In genomic region chr2:72993147-72993546, GRCh38 we compare ENCODE assay signal across 8 cellular contexts.
A peak's percentile ranks its signal among the peaks of the same experiment; 100 is the strongest.
DNase-seq lines count a peak whose midpoint lies in the region; ATAC-seq and TF ChIP-seq lines count a peak whose summit lies in the region.

No MANE protein-coding gene starts in this region.

- H3K27me3 Mint-ChIP-seq in nephron (ENCODE audit: low read depth), result peaks cover 5% of the 10 kb centered on the region

- H3K9me2 ChIP-seq in MM.1S (replicated peaks; ENCODE audit: insufficient read depth, low read length), result no peaks in the 10 kb centered on the region

- TF ChIP-seq EP300 in esophagus muscularis mucosa (IDR thresholded peaks at IDR 0.05), result no peak

- TF ChIP-seq POLR2A in esophagus muscularis mucosa (IDR thresholded peaks at IDR 0.05; ENCODE audit: low read depth), result no peak

- no peak overlapping the region for H3K4me2 ChIP-seq in MM.1S (ENCODE audit: low read depth, low read length)

- intact Hi-C loops in esophagus muscularis mucosa (cut with DNase I), result loop anchor here (1.0 to 2.0 kb wide), 2 partner anchors 170 to 184 kb away; no protein-coding TSS in a partner anchor

- 25% methylated on average over 2 of the region's 2 CpGs for WGBS in esophagus muscularis mucosa

- DNase-seq in A172 (ENCODE audit: low spot score) (peak; percentile 43), ELF-1 (ENCODE audit: low read depth, low spot score) (peak; percentile 80), MM.1S (peak; percentile 45), esophagus muscularis mucosa (ENCODE audit: extremely low spot score) (no peak), NCI-H2107 treated with DMSO at 0.1 percent for 48 hours (lab: John Stamatoyannopoulos, UW; ENCODE audit: unreplicated experiment) (no peak)
- DNase-seq in activated CD8-positive, alpha-beta memory T cell treated with anti-CD3 and anti-CD28 coated beads for 24 hours, result peak; percentile 78

- no peak overlapping the region for H2AFZ ChIP-seq in MM.1S (ENCODE audit: low read length)

- no peak overlapping the region for H3K9ac ChIP-seq in MM.1S (ENCODE audit: low read length)

- no peaks in the 10 kb centered on the region for H4K20me1 ChIP-seq in MM.1S (ENCODE audit: insufficient read depth, low read length)

- no peak overlapping the region for H3K4me3 Mint-ChIP-seq in nephron

- H3K4me3 ChIP-seq in MM.1S (ENCODE audit: low read length), result no peak overlapping the region
- H3K4me3 ChIP-seq in esophagus muscularis mucosa, result no peak overlapping the region

- no peaks in the 10 kb centered on the region for H3K27me3 ChIP-seq in MM.1S (replicated peaks; ENCODE audit: insufficient read depth, low read length)
- H3K27me3 ChIP-seq in esophagus muscularis mucosa, result no peaks in the 10 kb centered on the region

- H3K9me3 ChIP-seq in MM.1S (replicated peaks; ENCODE audit: insufficient read depth, low read length) (no peaks in the 10 kb centered on the region), esophagus muscularis mucosa (no peaks in the 10 kb centered on the region)

- no peaks in the 10 kb centered on the region for H3K36me3 Mint-ChIP-seq in nephron (ENCODE audit: low read depth)

- no peak for ATAC-seq in HG03045 (IDR thresholded peaks at IDR 0.05; ENCODE audit: unreplicated experiment)

- no peak overlapping the region for H3K27ac Mint-ChIP-seq in nephron

- H3K27ac ChIP-seq in MM.1S (ENCODE audit: low read length) (no peak overlapping the region), esophagus muscularis mucosa (replicated peaks in 1 of 4) (no peak overlapping the region)

- H3K79me2 ChIP-seq in MM.1S (ENCODE audit: low read length), result no peaks in the 10 kb centered on the region

- H3K4me1 Mint-ChIP-seq in nephron, result peaks cover 6% of the 10 kb centered on the region

- H3K9me3 Mint-ChIP-seq in nephron, result no peaks in the 10 kb centered on the region

- TF ChIP-seq CTCF in MM.1S (IDR thresholded peaks at IDR 0.05; ENCODE audit: low read length) (peak; percentile 82), esophagus muscularis mucosa (IDR thresholded peaks at IDR 0.05) (peak; percentile 69 to 84 (median 77)), nephron (IDR thresholded peaks at IDR 0.05; ENCODE audit: unreplicated experiment in 3 of 3) (peak; percentile 68 to 80 (median 76))

- H3K4me1 ChIP-seq in MM.1S (ENCODE audit: low read length), result no peaks in the 10 kb centered on the region
- peaks cover 0 to 5% (median 0%) of the 10 kb centered on the region in 4 donors for H3K4me1 ChIP-seq in esophagus muscularis mucosa

- H3K36me3 ChIP-seq in MM.1S (replicated peaks; ENCODE audit: insufficient read depth, low read length) (no peaks in the 10 kb centered on the region), esophagus muscularis mucosa (peaks cover 4 to 37% (median 10%) of the 10 kb centered on the region in 4 donors)

- no peaks in the 10 kb centered on the region for H3F3A ChIP-seq in MM.1S (ENCODE audit: insufficient read depth, low read length)

Comparison
In these comparisons a context has a peak if more than half of its experiments do, and no peak if none do; other contexts are left out.
1. DNase-seq: peak in A172 (single experiment), ELF-1 (single experiment), MM.1S (single experiment) and activated CD8-positive, alpha-beta memory T cell treated with anti-CD3 and anti-CD28 coated beads for 24 hours (single experiment); none in esophagus muscularis mucosa (single experiment) and NCI-H2107 treated with DMSO at 0.1 percent for 48 hours (single experiment).
2. Peak in every context shown above with its lines, with median percentiles within 50 percentile points of each other: CTCF ChIP-seq.